ENCODE assay signal across 1 cellular context in genomic region chr19:12733369-12733896, GRCh38.
A peak's percentile ranks its signal among the peaks of the same experiment; 100 is the strongest.
TF ChIP-seq lines count a peak whose summit lies in the region.

No MANE protein-coding gene starts in this region.

TF ChIP-seq in K562, 482 proteins besides CTCF, POLR2A, EP300 and RAD21 (continued from another document and continues in another):
- TF ChIP-seq ELK1 (CRISPR knock-in tag; IDR thresholded peaks at IDR 0.05) (no peak), RBM14 (IDR thresholded peaks at IDR 0.05; ENCODE audit: borderline replicate concordance, insufficient read depth, low read depth, low read length) (no peak), GABPB1 (CRISPR knock-in tag; IDR thresholded peaks at IDR 0.05) (no peak), ZNF764 (CRISPR knock-in tag; IDR thresholded peaks at IDR 0.05; ENCODE audit: low read depth) (no peak), ZNF282 (CRISPR knock-in tag; IDR thresholded peaks at IDR 0.05) (no peak), SREBF1 (IDR thresholded peaks at IDR 0.05; ENCODE audit: borderline replicate concordance, low read depth, low read length) (no peak), ZNF766 (CRISPR knock-in tag; conservative IDR thresholded peaks at IDR 0.05) (no peak), VEZF1 (CRISPR knock-in tag; IDR thresholded peaks at IDR 0.05) (peak; percentile 63), ZNF311 (CRISPR knock-in tag; IDR thresholded peaks at IDR 0.05) (no peak), TAL1 (IDR thresholded peaks at IDR 0.05) (no peak), ZBTB43 (CRISPR knock-in tag; IDR thresholded peaks at IDR 0.05) (no peak), JUNB (CRISPR knock-in tag; conservative IDR thresholded peaks at IDR 0.05) (no peak), TRIM28 (IDR thresholded peaks at IDR 0.05) (no peak), SIRT6 (IDR thresholded peaks at IDR 0.05; ENCODE audit: low read depth, low read length) (no peak), TAF9B (IDR thresholded peaks at IDR 0.05; ENCODE audit: partially characterized antibody) (no peak), ELF4 (CRISPR knock-in tag; IDR thresholded peaks at IDR 0.05) (no peak), ZBTB49 (CRISPR knock-in tag; IDR thresholded peaks at IDR 0.05; ENCODE audit: borderline replicate concordance) (no peak), ZFPM2 (CRISPR knock-in tag; IDR thresholded peaks at IDR 0.05) (no peak), ZNF324 (CRISPR knock-in tag; IDR thresholded peaks at IDR 0.05) (no peak), ZC3H4 (CRISPR knock-in tag; IDR thresholded peaks at IDR 0.05; ENCODE audit: borderline replicate concordance) (no peak; the same call in 1 of the 2 replicates), POLR2H (tag; IDR thresholded peaks at IDR 0.05; ENCODE audit: low read depth) (no peak), SREBF2 (CRISPR knock-in tag; IDR thresholded peaks at IDR 0.05) (no peak), ZFX (CRISPR knock-in tag; IDR thresholded peaks at IDR 0.05) (no peak), PATZ1 (CRISPR knock-in tag; IDR thresholded peaks at IDR 0.05; ENCODE audit: borderline replicate concordance) (no peak), KAT7 (CRISPR knock-in tag; IDR thresholded peaks at IDR 0.05; ENCODE audit: borderline replicate concordance) (no peak), ETV5 (CRISPR knock-in tag; IDR thresholded peaks at IDR 0.05; ENCODE audit: low read depth) (no peak), NR4A1 (CRISPR knock-in tag; IDR thresholded peaks at IDR 0.05) (no peak), NR4A1 (tag; IDR thresholded peaks at IDR 0.05) (no peak)
- TF ChIP-seq, protein P1, sequence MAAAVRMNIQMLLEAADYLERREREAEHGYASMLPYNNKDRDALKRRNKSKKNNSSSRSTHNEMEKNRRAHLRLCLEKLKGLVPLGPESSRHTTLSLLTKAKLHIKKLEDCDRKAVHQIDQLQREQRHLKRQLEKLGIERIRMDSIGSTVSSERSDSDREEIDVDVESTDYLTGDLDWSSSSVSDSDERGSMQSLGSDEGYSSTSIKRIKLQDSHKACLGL (CRISPR knock-in tag; IDR thresholded peaks at IDR 0.05; ENCODE audit: borderline replicate concordance, poor library complexity, severe bottlenecking), result no peak
- TF ChIP-seq, protein P2, sequence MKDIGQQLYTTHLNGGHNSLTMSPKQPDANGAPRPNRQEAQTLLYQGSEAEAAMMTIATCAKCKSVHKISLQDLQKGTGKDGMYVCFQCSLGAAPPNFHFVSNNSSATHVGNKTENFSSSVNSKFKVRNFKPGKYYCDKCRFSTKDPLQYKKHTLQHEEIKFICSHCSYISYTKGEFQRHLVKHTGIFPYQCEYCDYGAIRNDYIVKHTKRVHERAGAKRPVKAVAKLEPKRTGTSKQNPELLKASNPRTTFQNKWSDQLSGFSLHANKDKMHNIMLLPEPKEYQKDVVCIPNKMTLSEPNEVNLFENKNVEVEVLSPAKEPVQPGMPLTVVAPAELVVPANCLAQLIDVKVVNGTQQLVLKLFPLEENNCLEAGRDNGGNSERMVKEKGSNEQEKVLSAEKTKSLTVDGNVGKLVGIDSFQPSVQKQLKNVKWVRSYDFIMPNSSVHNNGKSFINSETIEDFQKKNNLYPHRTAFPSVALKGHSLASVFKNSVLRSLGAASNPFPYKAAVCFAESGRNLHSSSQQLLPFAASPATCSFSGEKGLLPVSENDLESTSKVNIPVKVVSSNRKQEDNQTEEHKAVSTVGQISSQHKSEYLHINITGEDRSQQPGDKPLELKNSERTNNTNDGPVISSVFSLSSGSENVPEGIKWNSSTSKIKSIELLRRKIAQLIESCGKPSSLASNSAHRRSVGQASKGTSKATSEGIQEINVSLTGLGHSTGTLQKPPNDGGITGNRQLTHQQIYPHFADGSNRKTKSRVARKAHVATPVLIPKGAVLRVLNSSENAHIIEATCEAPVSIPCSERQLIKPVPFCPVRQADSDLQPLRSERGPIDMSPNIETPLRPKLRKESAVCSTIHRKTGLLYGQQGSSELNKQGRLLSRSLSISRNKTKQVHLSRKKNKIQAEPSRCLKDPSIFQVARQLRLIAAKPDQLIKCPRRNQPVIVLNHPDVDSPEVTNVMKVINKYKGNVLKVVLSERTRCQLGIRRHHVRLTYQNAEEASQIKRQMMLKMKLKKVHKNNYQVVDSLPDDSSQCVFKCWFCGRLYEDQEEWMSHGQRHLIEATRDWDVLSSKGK (CRISPR knock-in tag; IDR thresholded peaks at IDR 0.05), result no peak
- TF ChIP-seq, protein P3, sequence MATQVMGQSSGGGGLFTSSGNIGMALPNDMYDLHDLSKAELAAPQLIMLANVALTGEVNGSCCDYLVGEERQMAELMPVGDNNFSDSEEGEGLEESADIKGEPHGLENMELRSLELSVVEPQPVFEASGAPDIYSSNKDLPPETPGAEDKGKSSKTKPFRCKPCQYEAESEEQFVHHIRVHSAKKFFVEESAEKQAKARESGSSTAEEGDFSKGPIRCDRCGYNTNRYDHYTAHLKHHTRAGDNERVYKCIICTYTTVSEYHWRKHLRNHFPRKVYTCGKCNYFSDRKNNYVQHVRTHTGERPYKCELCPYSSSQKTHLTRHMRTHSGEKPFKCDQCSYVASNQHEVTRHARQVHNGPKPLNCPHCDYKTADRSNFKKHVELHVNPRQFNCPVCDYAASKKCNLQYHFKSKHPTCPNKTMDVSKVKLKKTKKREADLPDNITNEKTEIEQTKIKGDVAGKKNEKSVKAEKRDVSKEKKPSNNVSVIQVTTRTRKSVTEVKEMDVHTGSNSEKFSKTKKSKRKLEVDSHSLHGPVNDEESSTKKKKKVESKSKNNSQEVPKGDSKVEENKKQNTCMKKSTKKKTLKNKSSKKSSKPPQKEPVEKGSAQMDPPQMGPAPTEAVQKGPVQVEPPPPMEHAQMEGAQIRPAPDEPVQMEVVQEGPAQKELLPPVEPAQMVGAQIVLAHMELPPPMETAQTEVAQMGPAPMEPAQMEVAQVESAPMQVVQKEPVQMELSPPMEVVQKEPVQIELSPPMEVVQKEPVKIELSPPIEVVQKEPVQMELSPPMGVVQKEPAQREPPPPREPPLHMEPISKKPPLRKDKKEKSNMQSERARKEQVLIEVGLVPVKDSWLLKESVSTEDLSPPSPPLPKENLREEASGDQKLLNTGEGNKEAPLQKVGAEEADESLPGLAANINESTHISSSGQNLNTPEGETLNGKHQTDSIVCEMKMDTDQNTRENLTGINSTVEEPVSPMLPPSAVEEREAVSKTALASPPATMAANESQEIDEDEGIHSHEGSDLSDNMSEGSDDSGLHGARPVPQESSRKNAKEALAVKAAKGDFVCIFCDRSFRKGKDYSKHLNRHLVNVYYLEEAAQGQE (CRISPR knock-in tag; IDR thresholded peaks at IDR 0.05; ENCODE audit: low read depth), result no peak
- TF ChIP-seq, protein P4, sequence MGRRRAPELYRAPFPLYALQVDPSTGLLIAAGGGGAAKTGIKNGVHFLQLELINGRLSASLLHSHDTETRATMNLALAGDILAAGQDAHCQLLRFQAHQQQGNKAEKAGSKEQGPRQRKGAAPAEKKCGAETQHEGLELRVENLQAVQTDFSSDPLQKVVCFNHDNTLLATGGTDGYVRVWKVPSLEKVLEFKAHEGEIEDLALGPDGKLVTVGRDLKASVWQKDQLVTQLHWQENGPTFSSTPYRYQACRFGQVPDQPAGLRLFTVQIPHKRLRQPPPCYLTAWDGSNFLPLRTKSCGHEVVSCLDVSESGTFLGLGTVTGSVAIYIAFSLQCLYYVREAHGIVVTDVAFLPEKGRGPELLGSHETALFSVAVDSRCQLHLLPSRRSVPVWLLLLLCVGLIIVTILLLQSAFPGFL (CRISPR knock-in tag; IDR thresholded peaks at IDR 0.05), result no peak
- TF ChIP-seq, protein P5, sequence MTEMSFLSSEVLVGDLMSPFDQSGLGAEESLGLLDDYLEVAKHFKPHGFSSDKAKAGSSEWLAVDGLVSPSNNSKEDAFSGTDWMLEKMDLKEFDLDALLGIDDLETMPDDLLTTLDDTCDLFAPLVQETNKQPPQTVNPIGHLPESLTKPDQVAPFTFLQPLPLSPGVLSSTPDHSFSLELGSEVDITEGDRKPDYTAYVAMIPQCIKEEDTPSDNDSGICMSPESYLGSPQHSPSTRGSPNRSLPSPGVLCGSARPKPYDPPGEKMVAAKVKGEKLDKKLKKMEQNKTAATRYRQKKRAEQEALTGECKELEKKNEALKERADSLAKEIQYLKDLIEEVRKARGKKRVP (CRISPR knock-in tag; IDR thresholded peaks at IDR 0.05), result no peak
- TF ChIP-seq, protein P6, sequence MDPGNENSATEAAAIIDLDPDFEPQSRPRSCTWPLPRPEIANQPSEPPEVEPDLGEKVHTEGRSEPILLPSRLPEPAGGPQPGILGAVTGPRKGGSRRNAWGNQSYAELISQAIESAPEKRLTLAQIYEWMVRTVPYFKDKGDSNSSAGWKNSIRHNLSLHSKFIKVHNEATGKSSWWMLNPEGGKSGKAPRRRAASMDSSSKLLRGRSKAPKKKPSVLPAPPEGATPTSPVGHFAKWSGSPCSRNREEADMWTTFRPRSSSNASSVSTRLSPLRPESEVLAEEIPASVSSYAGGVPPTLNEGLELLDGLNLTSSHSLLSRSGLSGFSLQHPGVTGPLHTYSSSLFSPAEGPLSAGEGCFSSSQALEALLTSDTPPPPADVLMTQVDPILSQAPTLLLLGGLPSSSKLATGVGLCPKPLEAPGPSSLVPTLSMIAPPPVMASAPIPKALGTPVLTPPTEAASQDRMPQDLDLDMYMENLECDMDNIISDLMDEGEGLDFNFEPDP (CRISPR knock-in tag; IDR thresholded peaks at IDR 0.05), result no peak
- TF ChIP-seq, protein P7, sequence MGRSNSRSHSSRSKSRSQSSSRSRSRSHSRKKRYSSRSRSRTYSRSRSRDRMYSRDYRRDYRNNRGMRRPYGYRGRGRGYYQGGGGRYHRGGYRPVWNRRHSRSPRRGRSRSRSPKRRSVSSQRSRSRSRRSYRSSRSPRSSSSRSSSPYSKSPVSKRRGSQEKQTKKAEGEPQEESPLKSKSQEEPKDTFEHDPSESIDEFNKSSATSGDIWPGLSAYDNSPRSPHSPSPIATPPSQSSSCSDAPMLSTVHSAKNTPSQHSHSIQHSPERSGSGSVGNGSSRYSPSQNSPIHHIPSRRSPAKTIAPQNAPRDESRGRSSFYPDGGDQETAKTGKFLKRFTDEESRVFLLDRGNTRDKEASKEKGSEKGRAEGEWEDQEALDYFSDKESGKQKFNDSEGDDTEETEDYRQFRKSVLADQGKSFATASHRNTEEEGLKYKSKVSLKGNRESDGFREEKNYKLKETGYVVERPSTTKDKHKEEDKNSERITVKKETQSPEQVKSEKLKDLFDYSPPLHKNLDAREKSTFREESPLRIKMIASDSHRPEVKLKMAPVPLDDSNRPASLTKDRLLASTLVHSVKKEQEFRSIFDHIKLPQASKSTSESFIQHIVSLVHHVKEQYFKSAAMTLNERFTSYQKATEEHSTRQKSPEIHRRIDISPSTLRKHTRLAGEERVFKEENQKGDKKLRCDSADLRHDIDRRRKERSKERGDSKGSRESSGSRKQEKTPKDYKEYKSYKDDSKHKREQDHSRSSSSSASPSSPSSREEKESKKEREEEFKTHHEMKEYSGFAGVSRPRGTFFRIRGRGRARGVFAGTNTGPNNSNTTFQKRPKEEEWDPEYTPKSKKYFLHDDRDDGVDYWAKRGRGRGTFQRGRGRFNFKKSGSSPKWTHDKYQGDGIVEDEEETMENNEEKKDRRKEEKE (IDR thresholded peaks at IDR 0.05; ENCODE audit: borderline replicate concordance in 1 of 2, control insufficient read depth in 1 of 2, low read depth in 2 of 2, low read length in 1 of 2), result no peak
